24 cellular contexts compared by ENCODE assay signal in the genomic region with DNA sequence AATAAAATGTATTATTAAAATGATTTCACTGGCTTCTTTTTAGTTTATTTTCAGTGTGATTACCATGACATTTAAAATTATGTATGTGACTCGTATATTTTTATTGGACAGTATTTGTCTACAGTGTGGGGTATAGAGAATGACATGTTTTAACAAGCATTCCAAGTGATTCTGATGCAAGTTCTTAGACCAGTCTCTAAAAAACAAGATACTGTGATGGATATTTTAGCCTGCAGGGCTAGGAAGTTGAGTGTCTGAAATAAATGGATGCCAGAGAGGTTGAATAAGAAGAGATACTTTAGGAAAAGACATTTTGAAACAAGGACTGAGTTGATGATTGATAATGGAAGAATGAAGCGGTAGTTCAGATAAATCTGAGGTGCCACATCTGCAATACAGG. TPM values are rescaled to one million over a fixed set of nuclear protein-coding genes. Genes with fewer than 3 reads are reported as not detected.
DNase-seq lines count a peak whose midpoint lies in the region; ATAC-seq and TF ChIP-seq lines count a peak whose summit lies in the region.
"Had no signal": no experiment of that assay in that cellular context is flagged by ENCODE, and none has a peak within 500 bp of the region (broad histone marks: within the 10 kb centered on the region; RNA-seq: fewer than 3 reads in every experiment).

No MANE protein-coding gene starts in this region.

- no peaks in the 10 kb centered on the region for H3K9me3 Mint-ChIP-seq in T-helper 2 cell treated with Interferon-gamma antibody and Interleukin-4, amounts not matched to agents 5 μg/mL and 100 μg/mL, for 36 hours
- H3K9me3 Mint-ChIP-seq in activated T-helper 17 cell treated with anti-CD3 and anti-CD28 coated beads, Interleukin-2, amount 50 U/mL, for 72 hours: no peaks in the 10 kb centered on the region
- H3K9me3 Mint-ChIP-seq in CD14-positive monocyte (peaks cover 0 to 3% (median 0%) of the 10 kb centered on the region in 7 donors), Calu3 (ENCODE audit: low read depth, unreplicated experiment) (no peaks in the 10 kb centered on the region)
- H3K9me3 Mint-ChIP-seq: activated naive CD8-positive, alpha-beta T cell treated with anti-CD3 and anti-CD28 coated beads for 36 hours; effector memory CD8-positive, alpha-beta T cell; IgD-negative memory B cell; type B pancreatic cell had no signal

- ATAC-seq in activated T-helper 17 cell treated with anti-CD3 and anti-CD28 coated beads, Interleukin-2, amount 50 U/mL, for 72 hours (replicated peaks): no peak
- ATAC-seq: body of pancreas; effector memory CD8-positive, alpha-beta T cell; right lobe of liver had no signal

- DNase-seq in T-helper 2 cell treated with Interferon-gamma antibody and Interleukin-4, amounts not matched to agents 5 μg/mL and 100 μg/mL, for 36 hours (ENCODE audit: low spot score): no peak
- DNase-seq in T-helper 2 cell (no peak), fibroblast of mammary gland (ENCODE audit: low read depth) (peak; percentile 42), skeletal muscle cell (ENCODE audit: low read depth) (peak; percentile 24), CD14-positive monocyte (ENCODE audit: low spot score) (no peak), NCI-H226 (no peak), Calu3 (no peak)
- DNase-seq: 8988T; activated naive CD8-positive, alpha-beta T cell treated with anti-CD3 and anti-CD28 coated beads for 36 hours; BE2C; body of pancreas; COR-L47; DND-41; effector memory CD8-positive, alpha-beta T cell; MM.1S; NCI-H146; NCI-H2171; NCI-H526 treated with DMSO at 0.1 percent for 48 hours; posterior cingulate gyrus; right lobe of liver had no signal

- BruUV-seq in Calu3 (replicated peaks; lab: Mats Ljungman, UMichigan): no TSS peak

- CTCF ChIA-PET in Calu3 (lab: Charles Lee): no interaction called here

- H3K4me3 ChIP-seq in fibroblast of mammary gland (ENCODE audit: control insufficient read depth, low read depth, low read length) (no peak overlapping the region), skeletal muscle cell (ENCODE audit: low read depth, low read length) (no peak overlapping the region)
- H3K4me3 ChIP-seq: body of pancreas, hepatocyte, right lobe of liver had no signal

- peaks cover 8% of the 10 kb centered on the region for H3K36me3 Mint-ChIP-seq in T-helper 2 cell treated with Interferon-gamma antibody and Interleukin-4, amounts not matched to agents 5 μg/mL and 100 μg/mL, for 36 hours (ENCODE audit: low read depth)
- H3K36me3 Mint-ChIP-seq in activated T-helper 17 cell treated with anti-CD3 and anti-CD28 coated beads, Interleukin-2, amount 50 U/mL, for 72 hours (ENCODE audit: low read depth): peaks cover 24% of the 10 kb centered on the region
- no peaks in the 10 kb centered on the region for H3K36me3 Mint-ChIP-seq in CD14-positive monocyte
- peaks cover 26% of the 10 kb centered on the region for H3K36me3 Mint-ChIP-seq in Calu3 (ENCODE audit: insufficient read depth, unreplicated experiment)
- H3K36me3 Mint-ChIP-seq: IgD-negative memory B cell, type B pancreatic cell had no signal

- peak overlapping the region; percentile 1 for H3K4me3 Mint-ChIP-seq in T-helper 2 cell treated with Interferon-gamma antibody and Interleukin-4, amounts not matched to agents 5 μg/mL and 100 μg/mL, for 36 hours
- no peak overlapping the region for H3K4me3 Mint-ChIP-seq in activated T-helper 17 cell treated with anti-CD3 and anti-CD28 coated beads, Interleukin-2, amount 50 U/mL, for 72 hours
- H3K4me3 Mint-ChIP-seq in CD14-positive monocyte (no peak overlapping the region), Calu3 (ENCODE audit: low read depth, unreplicated experiment) (no peak overlapping the region)
- H3K4me3 Mint-ChIP-seq: activated naive CD8-positive, alpha-beta T cell treated with anti-CD3 and anti-CD28 coated beads for 36 hours; effector memory CD8-positive, alpha-beta T cell; IgD-negative memory B cell; type B pancreatic cell had no signal

- H3K27ac Mint-ChIP-seq in T-helper 2 cell treated with Interferon-gamma antibody and Interleukin-4, amounts not matched to agents 5 μg/mL and 100 μg/mL, for 36 hours: no peak overlapping the region
- H3K27ac Mint-ChIP-seq in activated T-helper 17 cell treated with anti-CD3 and anti-CD28 coated beads, Interleukin-2, amount 50 U/mL, for 72 hours: peak overlapping the region; percentile 66
- H3K27ac Mint-ChIP-seq in CD14-positive monocyte: no peak overlapping the region
- no peak overlapping the region for H3K27ac Mint-ChIP-seq in Calu3 (ENCODE audit: unreplicated experiment)
- H3K27ac Mint-ChIP-seq: activated naive CD8-positive, alpha-beta T cell treated with anti-CD3 and anti-CD28 coated beads for 36 hours; effector memory CD8-positive, alpha-beta T cell; type B pancreatic cell had no signal

- intact Hi-C loops in CD14-positive monocyte (cut with micrococcal nuclease): no loop called here
- intact Hi-C loops in Calu3 (cut with micrococcal nuclease; ENCODE audit: unreplicated experiment): loop anchor here (2.0 to 5.0 kb wide), 3 partner anchors 87 to 1043 kb away; no protein-coding TSS in a partner anchor

- H3K4me1 Mint-ChIP-seq in T-helper 2 cell treated with Interferon-gamma antibody and Interleukin-4, amounts not matched to agents 5 μg/mL and 100 μg/mL, for 36 hours (ENCODE audit: low read depth): peaks cover 25% of the 10 kb centered on the region
- peaks cover 16% of the 10 kb centered on the region for H3K4me1 Mint-ChIP-seq in activated T-helper 17 cell treated with anti-CD3 and anti-CD28 coated beads, Interleukin-2, amount 50 U/mL, for 72 hours
- peaks cover 18% of the 10 kb centered on the region for H3K4me1 Mint-ChIP-seq in CD14-positive monocyte
- peaks cover 13% of the 10 kb centered on the region for H3K4me1 Mint-ChIP-seq in Calu3 (ENCODE audit: low read depth, unreplicated experiment)

- TF ChIP-seq CTCF in fibroblast of mammary gland (conservative IDR thresholded peaks at IDR 0.05; ENCODE audit: control insufficient read depth, insufficient read depth, low read depth, low read length): no peak
- no peak for TF ChIP-seq CTCF in CD14-positive monocyte (IDR thresholded peaks at IDR 0.05)
- no peak for TF ChIP-seq CTCF in Calu3 (IDR thresholded peaks at IDR 0.05; ENCODE audit: unreplicated experiment)

- H3K27me3 Mint-ChIP-seq in T-helper 2 cell treated with Interferon-gamma antibody and Interleukin-4, amounts not matched to agents 5 μg/mL and 100 μg/mL, for 36 hours (ENCODE audit: low read depth): no peaks in the 10 kb centered on the region
- no peaks in the 10 kb centered on the region for H3K27me3 Mint-ChIP-seq in activated T-helper 17 cell treated with anti-CD3 and anti-CD28 coated beads, Interleukin-2, amount 50 U/mL, for 72 hours
- H3K27me3 Mint-ChIP-seq in CD14-positive monocyte (ENCODE audit: low read depth in 3 of 3) (no peaks in the 10 kb centered on the region), Calu3 (ENCODE audit: unreplicated experiment) (no peaks in the 10 kb centered on the region)
- H3K27me3 Mint-ChIP-seq: activated naive CD8-positive, alpha-beta T cell treated with anti-CD3 and anti-CD28 coated beads for 36 hours; effector memory CD8-positive, alpha-beta T cell; IgD-negative memory B cell; type B pancreatic cell had no signal

RNA-seq across cellular contexts. Expression of a gene that starts 3.5 kb away (rescaled TPM):
- 10 to 100 TPM; 61.0 to 89.7 TPM for total RNA-seq in activated T-helper 17 cell treated with anti-CD3 and anti-CD28 coated beads, Interleukin-2, amount 50 U/mL, for 72 hours
- under 1 TPM; 0.67 to 0.82 TPM for polyA plus RNA-seq in CD14-positive monocyte
- 42.9 and 48.1 TPM in 2 replicates for total RNA-seq in Calu3 (2022)

Comparison
In these comparisons a context has a peak if more than half of its experiments do, and no peak if none do; other contexts are left out.
1. DNase-seq: peak in fibroblast of mammary gland (single experiment) and skeletal muscle cell (single experiment); none in T-helper 2 cell treated with Interferon-gamma antibody and Interleukin-4, amounts not matched to agents 5 μg/mL and 100 μg/mL, for 36 hours (single experiment), T-helper 2 cell (0 of 5), CD14-positive monocyte (single experiment), NCI-H226 (single experiment) and Calu3 (single experiment).